Comparison of ENCODE assay signal across 8 cellular contexts in the genomic region with DNA sequence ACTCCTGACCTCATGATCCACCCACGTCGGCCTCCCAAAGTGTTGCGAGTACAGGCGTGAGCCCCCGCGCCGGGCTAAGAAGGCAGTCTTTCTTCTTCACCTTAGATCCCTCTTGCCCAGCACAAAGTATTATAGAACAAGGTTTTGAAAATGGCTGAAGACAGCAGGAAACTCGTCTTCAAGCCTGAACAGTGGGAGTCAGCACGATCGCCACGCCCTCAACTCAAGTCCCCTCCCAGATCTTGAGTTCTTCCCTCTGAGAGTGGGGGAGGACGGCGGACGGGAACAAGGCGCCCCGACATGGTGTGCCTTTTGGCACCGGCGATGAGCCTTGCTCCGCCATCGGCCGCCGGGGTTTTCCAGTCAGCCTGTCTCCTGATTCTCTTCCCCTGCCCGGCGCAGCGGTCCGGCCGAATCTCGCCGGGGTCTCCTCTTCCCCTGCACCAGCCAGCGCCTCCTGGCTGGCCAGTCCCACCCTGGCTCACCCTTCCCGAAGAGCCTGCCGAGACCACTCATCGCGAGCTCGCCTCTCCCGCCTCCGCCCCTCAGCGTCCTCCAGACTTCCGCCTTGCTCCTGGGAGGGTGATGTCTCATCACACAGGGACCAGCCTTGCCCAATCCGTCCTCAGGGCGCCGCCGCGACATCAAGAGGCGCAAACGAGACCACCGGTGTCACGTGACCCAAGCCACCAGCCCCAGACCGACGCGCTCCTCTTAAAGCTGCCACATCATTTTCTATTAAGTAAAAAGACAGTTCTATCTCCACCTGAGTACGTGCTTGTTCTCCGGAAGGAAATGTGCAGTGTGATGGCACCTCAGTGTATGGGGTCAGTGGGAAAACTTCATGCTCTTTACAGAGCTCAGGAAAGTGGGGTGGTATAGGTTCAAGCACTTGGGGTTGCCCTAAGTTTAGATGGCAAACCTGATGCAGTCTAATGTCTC. TPM values are rescaled to one million over a fixed set of nuclear protein-coding genes. Genes with fewer than 3 reads are reported as not detected.
DNase-seq lines count a peak whose midpoint lies in the region; ATAC-seq lines count a peak whose summit lies in the region.

TSS of gene CHMP4A (minus strand) at position 565 of the 942 bp plus-strand sequence. CDS start at position 516, 49 bp downstream.

- H3K27me3 ChIP-seq in BLaER1, result no peaks in the 10 kb centered on the region

- peaks cover 47% of the 10 kb centered on the region for H3K36me3 ChIP-seq in BLaER1

- DNase-seq in NCI-H69 (lab: John Stamatoyannopoulos, UW) (peak; percentile 98), cortex of kidney (lab: John Stamatoyannopoulos, UW) (peak; percentile 23), left colon (peak; percentile 97 to 99)
- DNase-seq in activated CD4-positive, alpha-beta T cell treated with anti-CD3 and anti-CD28 coated beads, Interleukin-2, amount 10 ng/mL, durations not matched to agents 7 days and 5 days, result peak; percentile 99
- peak; percentile 98 for DNase-seq in stimulated activated CD4-positive, alpha-beta T cell treated with anti-CD3 and anti-CD28 coated beads, Interleukin-1b, Interleukin-23, amount 100 ng/mL, for 48 hours

- H3K27ac Mint-ChIP-seq in activated CD4-positive, alpha-beta T cell treated with anti-CD3 and anti-CD28 coated beads, Interleukin-2, amount 10 ng/mL, durations not matched to agents 7 days and 5 days, result peak within 1 kb of the TSS; percentile 95

- peak within 1 kb of the TSS; percentile 94 for H3K27ac ChIP-seq in BLaER1

- intact Hi-C loops in left colon (cut with DNase I, micrococcal nuclease), result no loop called here

- H3K27me3 Mint-ChIP-seq in activated CD4-positive, alpha-beta T cell treated with anti-CD3 and anti-CD28 coated beads, Interleukin-2, amount 10 ng/mL, durations not matched to agents 7 days and 5 days, result no peaks in the 10 kb centered on the region

- POLR2A ChIA-PET in activated CD4-positive, alpha-beta T cell treated with anti-CD3 and anti-CD28 coated beads, Interleukin-2, amount 10 ng/mL, durations not matched to agents 7 days and 5 days (lab: Charles Lee), result interaction anchor here (0.6 to 0.8 kb wide), 4 partner anchors 29 to 99 kb away, joined by 3 to 4 read pairs (median 4); partner anchors contain the start of genes DCAF11 and TINF2

- peak within 1 kb of the TSS; percentile 94 for H3K9ac ChIP-seq in BLaER1

- H4K20me1 ChIP-seq in BLaER1, result no peaks in the 10 kb centered on the region

- peaks cover 42% of the 10 kb centered on the region for H3K4me1 ChIP-seq in BLaER1

- H3K4me2 ChIP-seq in BLaER1, result peak within 1 kb of the TSS; percentile 85

- peak within 1 kb of the TSS; percentile 83 for H3K4me3 ChIP-seq in BLaER1

- ATAC-seq in GM19328 (IDR thresholded peaks at IDR 0.05; ENCODE audit: unreplicated experiment), result peak; percentile 66
- peak; percentile 76 for ATAC-seq in HG03520 (IDR thresholded peaks at IDR 0.05; ENCODE audit: unreplicated experiment)
- ATAC-seq in left colon, result peak; percentile 83

- H3K4me1 Mint-ChIP-seq in activated CD4-positive, alpha-beta T cell treated with anti-CD3 and anti-CD28 coated beads, Interleukin-2, amount 10 ng/mL, durations not matched to agents 7 days and 5 days, result peaks cover 52% of the 10 kb centered on the region

- CTCF ChIA-PET in activated CD4-positive, alpha-beta T cell treated with anti-CD3 and anti-CD28 coated beads, Interleukin-2, amount 10 ng/mL, durations not matched to agents 7 days and 5 days (lab: Charles Lee), result interaction anchor here (0.6 to 2.2 kb wide), 14 partner anchors 18 to 624 kb away, joined by 3 to 14 read pairs (median 4); partner anchors contain the start of genes CIDEB, IPO4, IRF9 and LTB4R

- H3K9me3 Mint-ChIP-seq in activated CD4-positive, alpha-beta T cell treated with anti-CD3 and anti-CD28 coated beads, Interleukin-2, amount 10 ng/mL, durations not matched to agents 7 days and 5 days, result no peaks in the 10 kb centered on the region

- H3K4me3 Mint-ChIP-seq in activated CD4-positive, alpha-beta T cell treated with anti-CD3 and anti-CD28 coated beads, Interleukin-2, amount 10 ng/mL, durations not matched to agents 7 days and 5 days, result peak within 1 kb of the TSS; percentile 84

- peaks cover 41% of the 10 kb centered on the region for H3K36me3 Mint-ChIP-seq in activated CD4-positive, alpha-beta T cell treated with anti-CD3 and anti-CD28 coated beads, Interleukin-2, amount 10 ng/mL, durations not matched to agents 7 days and 5 days (ENCODE audit: low read depth)

- H3K9me3 ChIP-seq in BLaER1, result no peaks in the 10 kb centered on the region

RNA-seq across cellular contexts. Expression of gene CHMP4A, which starts in this region (rescaled TPM):
- 10 to 100 TPM; 79.8 to 93.2 TPM for total RNA-seq in activated CD4-positive, alpha-beta T cell treated with anti-CD3 and anti-CD28 coated beads, Interleukin-2, amount 10 ng/mL, durations not matched to agents 7 days and 5 days
- total RNA-seq in left colon, result 10 to 100 TPM; 43.5 to 48.0 TPM

Comparison
In these comparisons a context has a peak if more than half of its experiments do, and no peak if none do; other contexts are left out.
1. Peak in every context shown above with its lines: DNase-seq, ATAC-seq, H3K4me3 ChIP-seq and H3K27ac ChIP-seq.
2. DNase-seq: peak in every context shown above with its lines; median percentile 99 in activated CD4-positive, alpha-beta T cell treated with anti-CD3 and anti-CD28 coated beads, Interleukin-2, amount 10 ng/mL, durations not matched to agents 7 days and 5 days; 98 in NCI-H69; 98 in left colon; 98 in stimulated activated CD4-positive, alpha-beta T cell treated with anti-CD3 and anti-CD28 coated beads, Interleukin-1b, Interleukin-23, amount 100 ng/mL, for 48 hours; 23 in cortex of kidney.